15 cellular contexts compared by ENCODE assay signal in genomic region chr6:167670938-167671338, GRCh38.
DNase-seq lines count a peak whose midpoint lies in the region; ATAC-seq and TF ChIP-seq lines count a peak whose summit lies in the region.
"Had no signal": no experiment of that assay in that cellular context is flagged by ENCODE, and none has a peak within 500 bp of the region (broad histone marks: within the 10 kb centered on the region; RNA-seq: fewer than 3 reads in every experiment).

No MANE protein-coding gene starts in this region.

- H3K36me3 Mint-ChIP-seq in Caco-2 (ENCODE audit: insufficient read depth, unreplicated experiment) (peaks cover 6% of the 10 kb centered on the region), neural progenitor cell (peaks cover 5% of the 10 kb centered on the region)
- H3K36me3 Mint-ChIP-seq in activated T-cell treated with anti-CD3 and anti-CD28 coated beads, Interleukin-2, amount 50 U/mL, for 72 hours (ENCODE audit: insufficient read depth in 2 of 2), result peaks cover 11 to 14% of the 10 kb centered on the region in 2 donors
- H3K36me3 Mint-ChIP-seq: CD8-positive, alpha-beta T cell had no signal

- WGBS in liver, result 45% methylated on average over 7 of the region's 7 CpGs

- H2AFZ ChIP-seq in neural progenitor cell (replicated peaks), result no peak overlapping the region

- H3K9me3 ChIP-seq in Caco-2 (no peaks in the 10 kb centered on the region), Peyer's patch (no peaks in the 10 kb centered on the region), liver (ENCODE audit: control insufficient read depth in 4 of 4, low read length in 3 of 4) (no peaks in the 10 kb centered on the region), neural progenitor cell (ENCODE audit: low read depth) (no peaks in the 10 kb centered on the region)

- TF ChIP-seq POLR2A in Peyer's patch (IDR thresholded peaks at IDR 0.05), result no peak
- TF ChIP-seq POLR2A in GM18505 (IDR thresholded peaks at IDR 0.05; ENCODE audit: borderline replicate concordance, extremely low read depth, insufficient read depth, insufficient read length), result no peak

- H3K4me1 ChIP-seq in Caco-2, result peaks cover 38% of the 10 kb centered on the region
- H3K4me1 ChIP-seq in Peyer's patch, result peaks cover 0 to 5% (median 0%) of the 10 kb centered on the region in 4 donors
- H3K4me1 ChIP-seq in liver (ENCODE audit: control insufficient read depth in 4 of 4, insufficient read depth in 4 of 4, low read length in 3 of 4), result peaks cover 18 to 65% (median 46%) of the 10 kb centered on the region in 4 donors
- H3K4me1 ChIP-seq in neural progenitor cell, result peaks cover 21% of the 10 kb centered on the region

- H3K27ac ChIP-seq in Peyer's patch (no peak overlapping the region), liver (ENCODE audit: low read depth in 1 of 2, low read length in 2 of 2) (peak overlapping the region; percentile 25 to 32), neural progenitor cell (no peak overlapping the region)
- H3K27ac ChIP-seq: HL-60 had no signal

- H3K36me3 ChIP-seq in Caco-2 (ENCODE audit: control insufficient read depth, insufficient read depth, low read length) (no peaks in the 10 kb centered on the region), Peyer's patch (no peaks in the 10 kb centered on the region), liver (ENCODE audit: control insufficient read depth in 4 of 4, insufficient read depth in 3 of 4, low read depth in 1 of 4, low read length in 3 of 4) (no peaks in the 10 kb centered on the region), neural progenitor cell (no peaks in the 10 kb centered on the region)

- H3K4me2 ChIP-seq in neural progenitor cell, result no peak overlapping the region

- H3K4me3 Mint-ChIP-seq in Caco-2 (ENCODE audit: unreplicated experiment) (no peak overlapping the region), neural progenitor cell (no peak overlapping the region)
- H3K4me3 Mint-ChIP-seq in activated T-cell treated with anti-CD3 and anti-CD28 coated beads, Interleukin-2, amount 50 U/mL, for 72 hours, result no peak overlapping the region
- H3K4me3 Mint-ChIP-seq: CD14-positive monocyte; CD8-positive, alpha-beta T cell had no signal

- peaks cover 18% of the 10 kb centered on the region for H3K9me3 Mint-ChIP-seq in Caco-2 (ENCODE audit: unreplicated experiment)
- H3K9me3 Mint-ChIP-seq in neural progenitor cell, result peaks cover 20% of the 10 kb centered on the region
- H3K9me3 Mint-ChIP-seq in activated T-cell treated with anti-CD3 and anti-CD28 coated beads, Interleukin-2, amount 50 U/mL, for 72 hours, result peaks cover 12 to 13% of the 10 kb centered on the region in 2 donors

- H3K27me3 ChIP-seq in Caco-2 (replicated peaks; ENCODE audit: control insufficient read depth, insufficient read depth, low read length), result no peaks in the 10 kb centered on the region
- no peaks in the 10 kb centered on the region for H3K27me3 ChIP-seq in Peyer's patch
- no peaks in the 10 kb centered on the region for H3K27me3 ChIP-seq in liver (ENCODE audit: control insufficient read depth in 4 of 4, insufficient read depth in 4 of 4, low read length in 3 of 4)
- no peaks in the 10 kb centered on the region for H3K27me3 ChIP-seq in neural progenitor cell

- POLR2A ChIA-PET in Caco-2 (lab: Charles Lee), result no interaction called here

- H3K9ac ChIP-seq in liver (ENCODE audit: low read depth in 1 of 2, low read length in 2 of 2) (no peak overlapping the region), neural progenitor cell (no peak overlapping the region)

- TF ChIP-seq CTCF in Caco-2 (IDR thresholded peaks at IDR 0.05; ENCODE audit: insufficient read depth in 1 of 2, low read depth in 1 of 2, low read length in 1 of 2, severe bottlenecking in 1 of 2, unreplicated experiment in 1 of 2) (no peak), Peyer's patch (IDR thresholded peaks at IDR 0.05) (no peak), liver (IDR thresholded peaks at IDR 0.05; ENCODE audit: low read depth, low read length, missing input control) (no peak), neural progenitor cell (IDR thresholded peaks at IDR 0.05) (no peak)

- intact Hi-C loops in Caco-2 (cut with micrococcal nuclease; ENCODE audit: unreplicated experiment), result no loop called here

- peaks cover 32% of the 10 kb centered on the region for H3K4me1 Mint-ChIP-seq in Caco-2 (ENCODE audit: low read depth, unreplicated experiment)
- H3K4me1 Mint-ChIP-seq in neural progenitor cell, result peaks cover 61% of the 10 kb centered on the region
- no peaks in the 10 kb centered on the region for H3K4me1 Mint-ChIP-seq in activated T-cell treated with anti-CD3 and anti-CD28 coated beads, Interleukin-2, amount 50 U/mL, for 72 hours (ENCODE audit: low read depth)
- H3K4me1 Mint-ChIP-seq: CD14-positive monocyte had no signal

- TF ChIP-seq RAD21 in liver (IDR thresholded peaks at IDR 0.05), result peak; percentile 23 to 56

- H3K27me3 Mint-ChIP-seq in Caco-2 (ENCODE audit: insufficient read depth, unreplicated experiment) (no peaks in the 10 kb centered on the region), neural progenitor cell (ENCODE audit: insufficient read depth, low read depth) (peaks cover 23% of the 10 kb centered on the region)
- peaks cover 8% of the 10 kb centered on the region for H3K27me3 Mint-ChIP-seq in activated T-cell treated with anti-CD3 and anti-CD28 coated beads, Interleukin-2, amount 50 U/mL, for 72 hours (ENCODE audit: low read depth)

- DNase-seq in Caco-2 (no peak), Peyer's patch (peak in 2 of 3 donors; percentile 43 to 74), neural progenitor cell (ENCODE audit: low spot score) (no peak), AG08396 (ENCODE audit: low spot score) (no peak), NCI-H82 (lab: John Stamatoyannopoulos, UW) (no peak)
- DNase-seq in activated T-cell treated with anti-CD3 and anti-CD28 coated beads, Interleukin-2, amount 50 U/mL, for 72 hours, result no peak
- DNase-seq: ACHN; CD8-positive, alpha-beta T cell; COR-L47; GF-D8; HCEC 1CT had no signal

- no peaks in the 10 kb centered on the region for H3K79me2 ChIP-seq in neural progenitor cell (ENCODE audit: low read depth)

- BruUV-seq in Caco-2 (replicated peaks; lab: Mats Ljungman, UMichigan), result no TSS peak

- no peaks in the 10 kb centered on the region for H4K20me1 ChIP-seq in neural progenitor cell (ENCODE audit: low read depth)

- H3K27ac Mint-ChIP-seq in Caco-2 (ENCODE audit: unreplicated experiment) (peak overlapping the region; percentile 48), neural progenitor cell (peak overlapping the region; percentile 93)
- H3K27ac Mint-ChIP-seq in activated T-cell treated with anti-CD3 and anti-CD28 coated beads, Interleukin-2, amount 50 U/mL, for 72 hours, result no peak overlapping the region
- H3K27ac Mint-ChIP-seq: CD8-positive, alpha-beta T cell had no signal

- H3K4me3 ChIP-seq in Caco-2 (ENCODE audit: low read depth, low read length) (no peak overlapping the region), Peyer's patch (no peak overlapping the region), liver (ENCODE audit: low read depth in 1 of 3, low read length in 3 of 3) (no peak overlapping the region), neural progenitor cell (no peak overlapping the region)

- no peaks in the 10 kb centered on the region for H3F3A ChIP-seq in neural progenitor cell (ENCODE audit: low read depth)

- CTCF ChIA-PET in Caco-2 (lab: Charles Lee), result no interaction called here

- no peak for ATAC-seq in activated T-cell treated with anti-CD3 and anti-CD28 coated beads, Interleukin-2, amount 50 U/mL, for 72 hours (replicated peaks in 1 of 2)
- no peak for ATAC-seq in GM18505 (IDR thresholded peaks at IDR 0.05; ENCODE audit: unreplicated experiment)
- ATAC-seq: CD8-positive, alpha-beta T cell had no signal

TF ChIP-seq in liver, 16 proteins besides CTCF, POLR2A, EP300 and RAD21 (continues in another document):
- TF ChIP-seq HNF4G (IDR thresholded peaks at IDR 0.05), result peak; percentile 65
- no peak for TF ChIP-seq FOXA1 (IDR thresholded peaks at IDR 0.05)
- TF ChIP-seq JUND (IDR thresholded peaks at IDR 0.05), result peak in 1 of 2 donors; percentile 33
- TF ChIP-seq EGR1 (IDR thresholded peaks at IDR 0.05; ENCODE audit: low read depth in 2 of 2), result no peak
- TF ChIP-seq GABPA (IDR thresholded peaks at IDR 0.05 in 1 of 2, conservative IDR thresholded peaks at IDR 0.05 in 1 of 2), result no peak
- peak; percentile 32 for TF ChIP-seq ATF3 (IDR thresholded peaks at IDR 0.05)
- peak; percentile 87 to 88 for TF ChIP-seq HNF4A (conservative IDR thresholded peaks at IDR 0.05)
- TF ChIP-seq MAX (IDR thresholded peaks at IDR 0.05), result no peak
- TF ChIP-seq ZBTB33 (IDR thresholded peaks at IDR 0.05), result no peak
- peak; percentile 77 for TF ChIP-seq SP1 (IDR thresholded peaks at IDR 0.05)
- TF ChIP-seq RXRA (IDR thresholded peaks at IDR 0.05), result peak; percentile 74
- peak; percentile 61 for TF ChIP-seq YY1 (IDR thresholded peaks at IDR 0.05)
- no peak for TF ChIP-seq FOXA2 (IDR thresholded peaks at IDR 0.05)
- TF ChIP-seq TAF1 (conservative IDR thresholded peaks at IDR 0.05), result no peak
- peak; percentile 51 for TF ChIP-seq NR2F2 (IDR thresholded peaks at IDR 0.05)

Comparison
In these comparisons a context has a peak if more than half of its experiments do, and no peak if none do; other contexts are left out.
1. DNase-seq: peak in Peyer's patch (2 of 3); none in Caco-2 (0 of 2), neural progenitor cell (single experiment), AG08396 (single experiment), NCI-H82 (single experiment) and activated T-cell treated with anti-CD3 and anti-CD28 coated beads, Interleukin-2, amount 50 U/mL, for 72 hours (0 of 2).
2. H3K27ac ChIP-seq: peak in liver (2 of 2); none in Peyer's patch (0 of 4) and neural progenitor cell (single experiment).